8 cellular contexts compared by ENCODE assay signal in the genomic region with DNA sequence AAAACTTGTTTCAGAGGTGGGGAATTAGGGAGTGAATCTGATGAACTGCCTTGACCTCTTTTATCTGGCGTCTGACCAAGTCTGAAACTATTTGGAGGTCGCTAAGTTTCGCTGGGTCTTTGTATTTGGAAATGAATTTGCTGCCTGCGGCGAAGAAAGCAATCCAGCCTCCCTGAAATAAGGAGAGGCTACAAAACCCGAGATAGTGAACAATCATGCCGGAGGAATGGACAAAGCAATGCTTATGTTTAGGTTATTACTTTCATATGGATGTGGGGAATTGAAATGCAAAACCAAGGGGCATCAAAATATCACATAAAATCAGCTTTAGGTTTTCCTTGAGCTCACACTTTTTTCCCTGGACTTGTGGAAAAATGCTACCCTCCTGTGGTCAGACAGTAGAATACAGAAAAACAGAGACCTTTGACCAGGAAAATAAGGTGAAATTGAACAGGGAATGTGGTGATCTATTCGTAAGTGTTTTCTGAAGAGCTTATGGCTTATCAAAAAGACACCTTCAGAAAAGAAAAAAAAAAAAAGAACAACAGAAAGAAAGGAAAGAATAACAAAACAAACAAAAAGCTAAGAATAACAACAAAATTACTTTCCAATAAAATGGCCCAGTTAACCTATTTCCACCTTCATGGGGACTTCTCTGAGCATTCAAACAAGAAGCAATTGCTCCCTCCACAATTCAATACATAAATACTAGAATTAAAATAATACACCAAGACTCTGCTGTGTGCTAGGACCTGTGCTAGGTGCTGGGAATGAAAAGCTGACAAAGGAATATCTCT.
DNase-seq lines count a peak whose midpoint lies in the region; ATAC-seq, FAIRE-seq and TF ChIP-seq lines count a peak whose summit lies in the region.

No MANE protein-coding gene starts in this region.

- peak; percentile 88 for FAIRE-seq in RCC 7860 (lab: Jason Lieb, UNC)

- no peak overlapping the region for H3K4me2 ChIP-seq in fibroblast of lung (ENCODE audit: extremely low read depth, insufficient read depth, low read length)

- CTCF ChIA-PET in Caco-2 (lab: Charles Lee) = interaction anchor here (0.6 to 1.3 kb wide), 30 partner anchors 11 to 1045 kb away, joined by 3 to 30 read pairs (median 5); no protein-coding TSS in a partner anchor

- H3K27me3 ChIP-seq in Caco-2 (replicated peaks; ENCODE audit: control insufficient read depth, insufficient read depth, low read length) (no peaks in the 10 kb centered on the region), fibroblast of lung (ENCODE audit: control insufficient read depth, insufficient read depth, low read length) (no peaks in the 10 kb centered on the region)

- H3K36me3 Mint-ChIP-seq in Caco-2 (ENCODE audit: insufficient read depth, unreplicated experiment) (no peaks in the 10 kb centered on the region), progenitor cell of endocrine pancreas (ENCODE audit: insufficient read depth) (no peaks in the 10 kb centered on the region)

- POLR2A ChIA-PET in Caco-2 (lab: Charles Lee) = interaction anchor here (0.6 to 0.7 kb wide), 3 partner anchors 11 to 146 kb away, joined by 4 to 13 read pairs (median 4); no protein-coding TSS in a partner anchor

- DNase-seq in Caco-2 = peak in 1 of 2 experiments; percentile 47
- peak; percentile 8 for DNase-seq in HuH-7 (ENCODE audit: low spot score)
- DNase-seq in RCC 7860 (ENCODE audit: low spot score) = peak; percentile 54
- peak; percentile 69 to 78 for DNase-seq in fibroblast of lung (ENCODE audit: low read depth in 2 of 2)
- no peak for DNase-seq in progenitor cell of endocrine pancreas (ENCODE audit: low spot score, unreplicated experiment)
- no peak for DNase-seq in stimulated activated CD4-positive, alpha-beta T cell treated with anti-CD3 and anti-CD28 coated beads, Interleukin-4, amount 100 ng/mL, for 1 hour
- DNase-seq in cerebellum (ENCODE audit: low spot score) = no peak

- H3K27ac ChIP-seq in fibroblast of lung (ENCODE audit: insufficient read depth, low read length) = no peak overlapping the region

- H3K27ac Mint-ChIP-seq in Caco-2 (ENCODE audit: unreplicated experiment) = no peak overlapping the region
- H3K27ac Mint-ChIP-seq in progenitor cell of endocrine pancreas = peak overlapping the region; percentile 96

- H3K36me3 ChIP-seq in Caco-2 (ENCODE audit: control insufficient read depth, insufficient read depth, low read length) = no peaks in the 10 kb centered on the region
- no peaks in the 10 kb centered on the region for H3K36me3 ChIP-seq in fibroblast of lung (ENCODE audit: control insufficient read depth, insufficient read depth, low read length)

- H3K4me3 ChIP-seq in Caco-2 (ENCODE audit: low read depth, low read length) = no peak overlapping the region
- peak overlapping the region in 1 of 4 experiments; percentile 32 for H3K4me3 ChIP-seq in fibroblast of lung (replicated peaks in 1 of 4; ENCODE audit: control extremely low read depth in 1 of 4, insufficient read depth in 1 of 4, low read depth in 3 of 4, low read length in 4 of 4)

- BruUV-seq in Caco-2 (replicated peaks; lab: Mats Ljungman, UMichigan) = no TSS peak

- intact Hi-C loops in Caco-2 (cut with micrococcal nuclease; ENCODE audit: unreplicated experiment) = loop anchor here (1.0 to 5.0 kb wide), 5 partner anchors 114 to 1046 kb away; no protein-coding TSS in a partner anchor

- H3K9me3 Mint-ChIP-seq in Caco-2 (ENCODE audit: unreplicated experiment) (peaks cover 17% of the 10 kb centered on the region), progenitor cell of endocrine pancreas (ENCODE audit: low read depth) (peaks cover 10% of the 10 kb centered on the region)

- H2AFZ ChIP-seq in fibroblast of lung (ENCODE audit: low read length) = no peak overlapping the region

- no peaks in the 10 kb centered on the region for H4K20me1 ChIP-seq in fibroblast of lung (ENCODE audit: control insufficient read depth, extremely low read depth, insufficient read depth, low read length)

- H3K4me1 ChIP-seq in Caco-2 = 0 out of 2 replicates have a peak, but pooled peaks cover 4% of the 10 kb centered on the region
- H3K4me1 ChIP-seq in fibroblast of lung (ENCODE audit: control insufficient read depth, extremely low read depth, insufficient read depth, low read length) = no peaks in the 10 kb centered on the region

- no peaks in the 10 kb centered on the region for H3K27me3 Mint-ChIP-seq in Caco-2 (ENCODE audit: insufficient read depth, unreplicated experiment)
- no peaks in the 10 kb centered on the region for H3K27me3 Mint-ChIP-seq in progenitor cell of endocrine pancreas

- H3K9ac ChIP-seq in fibroblast of lung (ENCODE audit: insufficient read depth, low read length) = no peak overlapping the region

- no peaks in the 10 kb centered on the region for H3K79me2 ChIP-seq in fibroblast of lung (ENCODE audit: control insufficient read depth, insufficient read depth, low read length)

- ATAC-seq in GM19351 (IDR thresholded peaks at IDR 0.05; ENCODE audit: unreplicated experiment) = no peak

- TF ChIP-seq CTCF in Caco-2 (IDR thresholded peaks at IDR 0.05; ENCODE audit: insufficient read depth in 1 of 2, low read depth in 1 of 2, low read length in 1 of 2, severe bottlenecking in 1 of 2, unreplicated experiment in 1 of 2) = peak; percentile 68 to 69
- peak; percentile 64 to 70 for TF ChIP-seq CTCF in fibroblast of lung (conservative IDR thresholded peaks at IDR 0.05 in 1 of 2, IDR thresholded peaks at IDR 0.05 in 1 of 2; ENCODE audit: low read depth in 1 of 2, low read length in 2 of 2)
- peak; percentile 76 for TF ChIP-seq CTCF in progenitor cell of endocrine pancreas (IDR thresholded peaks at IDR 0.05; ENCODE audit: unreplicated experiment)

- no peak overlapping the region for H3K4me3 Mint-ChIP-seq in Caco-2 (ENCODE audit: unreplicated experiment)
- H3K4me3 Mint-ChIP-seq in progenitor cell of endocrine pancreas (ENCODE audit: low read depth) = peak overlapping the region; percentile 70

- peaks cover 6% of the 10 kb centered on the region; the same call in 1 of the 2 replicates for H3K9me3 ChIP-seq in Caco-2
- H3K9me3 ChIP-seq in fibroblast of lung (ENCODE audit: control insufficient read depth, insufficient read depth, low read depth, low read length) = no peaks in the 10 kb centered on the region

- H3K4me1 Mint-ChIP-seq in Caco-2 (ENCODE audit: low read depth, unreplicated experiment) = no peaks in the 10 kb centered on the region
- peaks cover 10% of the 10 kb centered on the region for H3K4me1 Mint-ChIP-seq in progenitor cell of endocrine pancreas (ENCODE audit: low read depth)

Comparison
In these comparisons a context has a peak if more than half of its experiments do, and no peak if none do; other contexts are left out.
1. DNase-seq: peak in HuH-7 (single experiment), RCC 7860 (single experiment) and fibroblast of lung (2 of 2); none in progenitor cell of endocrine pancreas (single experiment), stimulated activated CD4-positive, alpha-beta T cell treated with anti-CD3 and anti-CD28 coated beads, Interleukin-4, amount 100 ng/mL, for 1 hour (single experiment) and cerebellum (single experiment).
2. Peak in every context shown above with its lines, with median percentiles within 50 percentile points of each other: CTCF ChIP-seq.